ENCODE assay signal across 8 cellular contexts in the genomic region with DNA sequence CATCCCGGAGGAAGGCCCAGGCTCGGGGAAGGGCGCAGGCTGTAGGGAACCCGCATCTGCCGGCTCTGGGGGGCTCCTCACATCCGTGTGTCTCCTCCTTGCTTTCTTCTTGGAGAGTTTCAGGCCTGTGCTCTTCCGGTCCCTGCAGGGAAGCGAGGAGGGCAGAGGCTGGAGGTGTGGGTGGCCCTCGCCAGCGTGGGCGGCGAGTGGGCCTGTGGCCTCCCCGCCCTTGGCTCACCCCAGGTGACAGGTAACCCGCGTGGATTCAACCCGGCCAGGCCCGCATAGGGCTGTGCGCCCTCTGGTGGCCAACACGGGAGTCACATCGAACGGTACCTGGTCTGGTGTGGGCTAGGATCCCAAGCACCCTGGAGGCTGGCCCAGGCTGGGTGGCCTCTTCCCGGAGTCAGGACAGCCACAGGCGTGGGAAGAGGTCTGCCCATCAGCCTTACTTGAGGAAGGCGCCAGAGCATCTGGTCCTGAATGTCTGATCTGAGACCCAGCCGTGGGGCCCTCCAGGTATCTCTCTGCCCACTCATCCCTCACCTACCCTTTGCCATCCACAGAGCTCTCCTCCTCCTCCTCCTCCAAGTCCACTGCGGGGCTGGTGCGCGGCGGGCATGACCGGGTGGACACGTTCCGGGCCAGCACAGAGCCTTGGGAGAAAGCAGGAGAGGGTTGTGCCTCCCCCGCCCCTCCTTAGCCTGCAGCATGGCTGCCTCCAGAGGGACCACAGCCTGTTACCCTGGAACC. TPM values are rescaled to one million over a fixed set of nuclear protein-coding genes. Genes with fewer than 3 reads are reported as not detected.
A peak's percentile ranks its signal among the peaks of the same experiment; 100 is the strongest.
DNase-seq lines count a peak whose midpoint lies in the region; ATAC-seq, FAIRE-seq and TF ChIP-seq lines count a peak whose summit lies in the region.

No MANE protein-coding gene starts in this region.

- no peaks in the 10 kb centered on the region for H3K79me2 ChIP-seq in HepG2 (ENCODE audit: insufficient read depth, low read length)

- intact Hi-C loops in HepG2 (cut with micrococcal nuclease; ENCODE audit: unreplicated experiment), result loop anchor here (1.0 kb wide), 1 partner anchor 30 kb away; no protein-coding TSS in a partner anchor

- TF ChIP-seq EP300 in HepG2 (IDR thresholded peaks at IDR 0.05; ENCODE audit: low read depth in 2 of 2, low read length in 2 of 2), result no peak
- no peak for TF ChIP-seq EP300 in HepG2 (CRISPR knock-in tag; IDR thresholded peaks at IDR 0.05; ENCODE audit: borderline replicate concordance)

- TF ChIP-seq CTCF in LNCAP (IDR thresholded peaks at IDR 0.05) (peak; percentile 99), HepG2 (CRISPR knock-in tag; IDR thresholded peaks at IDR 0.05) (peak; percentile 94)

- no TSS peak for BruUV-seq in HepG2 (replicated peaks; lab: Mats Ljungman, UMichigan)

- H3K36me3 ChIP-seq in HepG2 (replicated peaks in 1 of 2; ENCODE audit: control insufficient read depth in 1 of 2, insufficient read depth in 2 of 2, low read length in 2 of 2), result no peaks in the 10 kb centered on the region

- no peak for TF ChIP-seq POLR2A in HepG2 (IDR thresholded peaks at IDR 0.05; ENCODE audit: insufficient read depth in 1 of 2, low read depth in 2 of 2, low read length in 2 of 2)

- H4K20me1 ChIP-seq in HepG2 (ENCODE audit: insufficient read depth, low read length), result no peaks in the 10 kb centered on the region

- DNase-seq in NCI-H187 (lab: John Stamatoyannopoulos, UW), result peak; percentile 15 to 46
- no peak for DNase-seq in NCI-H187 treated with DMSO at 0.1 percent for 48 hours (lab: John Stamatoyannopoulos, UW)
- peak in 41 of 61 donors; percentile 2 to 55 (median 23) for DNase-seq in caudate nucleus (lab: John Stamatoyannopoulos, UW)
- no peak for DNase-seq in HepG2 (ENCODE audit: low spot score)
- peak; percentile 65 for DNase-seq in stimulated activated CD8-positive, alpha-beta memory T cell treated with anti-CD3 and anti-CD28 coated beads, Interleukin-12 subunit alpha, Interleukin-12 subunit beta, amount 100 ng/mL, for 4 hours (ENCODE audit: low read depth)

- peaks cover 24% of the 10 kb centered on the region for H3K4me1 ChIP-seq in HepG2 (ENCODE audit: insufficient read depth, low read length)

- no peaks in the 10 kb centered on the region for H3K9me3 ChIP-seq in HepG2 (ENCODE audit: low read length)

- ATAC-seq in activated CD4-positive, CD25-positive, alpha-beta regulatory T cell treated with anti-CD3 and anti-CD28 coated beads, Interleukin-2, amount 50 U/mL, for 24 hours, result peak; percentile 91 to 97
- peak; percentile 88 for ATAC-seq in HepG2
- no peak for ATAC-seq in HG03460 (IDR thresholded peaks at IDR 0.05; ENCODE audit: unreplicated experiment)

- H3K4me3 ChIP-seq in HepG2 (replicated peaks in 1 of 3; ENCODE audit: insufficient read depth in 1 of 3, low read depth in 2 of 3, low read length in 3 of 3), result peak overlapping the region in 1 of 3 experiments; percentile 34; a peak in 1 of 6 replicates

- POLR2A ChIA-PET in HepG2 (lab: Yijun Ruan, JAX), result no interaction called here

- in situ Hi-C loops in HepG2 (cut with HindIII; ENCODE audit: extremely low pct_ligation_motif_present, low pct_unique_long_range_greater_than_20kb), result loop anchor here (25.0 kb wide), 1 partner anchor 737 kb away; no protein-coding TSS in a partner anchor

- no peak overlapping the region for H3K9ac ChIP-seq in HepG2 (ENCODE audit: insufficient read depth, low read depth, low read length)

- no peak overlapping the region for H2AFZ ChIP-seq in HepG2 (ENCODE audit: low read length)

- H3K27me3 ChIP-seq in HepG2 (ENCODE audit: control insufficient read depth in 1 of 2, insufficient read depth in 2 of 2, low read length in 2 of 2), result no peaks in the 10 kb centered on the region

- H3K27ac ChIP-seq in caudate nucleus (ENCODE audit: low read depth, low read length) (no peak overlapping the region), HepG2 (ENCODE audit: extremely low read length, insufficient read depth, low read length) (no peak overlapping the region)

- FAIRE-seq in HepG2 (lab: Jason Lieb, UNC), result no peak

- TF ChIP-seq RAD21 in HepG2 (CRISPR knock-in tag; IDR thresholded peaks at IDR 0.05), result peak; percentile 70

- peak overlapping the region; percentile 59 for H3K4me2 ChIP-seq in HepG2 (ENCODE audit: low read depth, low read length)

- CTCF ChIA-PET in HepG2 (lab: Yijun Ruan, JAX; ENCODE audit: low intra/inter-chr PET ratio, low total read pairs), result interaction anchor here (1.1 to 1.2 kb wide), 2 partner anchors 11 to 31 kb away, joined by 4 read pairs; no protein-coding TSS in a partner anchor

- 20% methylated on average over 6 of the region's 33 CpGs for WGBS in HepG2 (ENCODE audit: low lambda C conversion rate)

RNA-seq across cellular contexts. Expression of a gene that starts 9.6 kb away (rescaled TPM):
- 0.55 and 1.5 TPM in 2 replicates for total RNA-seq in HepG2 (2016; rRNA removed; fragmentation: Illumina TruSeq; extraction: Trizol)
- total RNA-seq in HepG2 (2016; cell fraction: cytosol; rRNA removed; fragmentation: Illumina TruSeq; extraction: Trizol; ENCODE audit: low read depth), result 0.40 and 0.44 TPM in 2 replicates
- total RNA-seq in HepG2 (2016; cell fraction: insoluble cytoplasmic fraction; rRNA removed; fragmentation: Illumina TruSeq; extraction: Trizol), result 0.13 and 0.97 TPM in 2 replicates
- total RNA-seq in HepG2 (2016; cell fraction: membrane; rRNA removed; fragmentation: Illumina TruSeq; extraction: Trizol), result 0.34 and 0.37 TPM in 2 replicates
- 1.5 and 1.6 TPM in 2 replicates for total RNA-seq in HepG2 (2016; cell fraction: nucleus; rRNA removed; fragmentation: Illumina TruSeq; extraction: Trizol)
- polyA plus RNA-seq in HepG2 (2011; rRNA removed), result 1.4 and 1.6 TPM in 2 replicates
- 0.47 and 0.64 TPM in 2 replicates for polyA plus RNA-seq in HepG2 (2011; cell fraction: cytosol; rRNA removed)
- polyA plus RNA-seq in HepG2 (2011; cell fraction: nucleus; rRNA removed), result 18.5 and 21.8 TPM in 2 replicates
- polyA plus RNA-seq in HepG2 (2012), result 3.9 and 4.6 TPM in 2 replicates
- 0.43 TPM in 1 of 2 replicates, not detected in the other for polyA plus RNA-seq in HepG2 (2016; cell fraction: cytosol; fragmentation: Illumina TruSeq; extraction: Trizol; ENCODE audit: low read depth)
- 0.17 and 0.44 TPM in 2 replicates for polyA plus RNA-seq in HepG2 (2016; cell fraction: insoluble cytoplasmic fraction; fragmentation: Illumina TruSeq; extraction: Trizol; ENCODE audit: low read depth)
- polyA plus RNA-seq in HepG2 (2016; cell fraction: membrane; fragmentation: Illumina TruSeq; extraction: Trizol; ENCODE audit: low read depth), result 0.17 TPM in 1 of 2 replicates, not detected in the other
- polyA plus RNA-seq in HepG2 (2016; cell fraction: nucleus; fragmentation: Illumina TruSeq; extraction: Trizol; ENCODE audit: insufficient read depth, low read depth), result 5.2 and 7.0 TPM in 2 replicates
- polyA minus RNA-seq in HepG2 (2011; rRNA and poly(A)+ RNA removed; ENCODE audit: low replicate concordance), result 0.68 and 1.8 TPM in 2 replicates
- not detected in 2 replicates for polyA minus RNA-seq in HepG2 (2011; cell fraction: cytosol; rRNA and poly(A)+ RNA removed)
- polyA minus RNA-seq in HepG2 (2011; cell fraction: nucleus; rRNA and poly(A)+ RNA removed), result 1.3 and 1.9 TPM in 2 replicates

RNA-seq across cellular contexts. Expression of a gene that starts 15.9 kb away (rescaled TPM):
- total RNA-seq in HepG2 (2016; rRNA removed; fragmentation: Illumina TruSeq; extraction: Trizol), result 1.9 and 3.5 TPM in 2 replicates
- 0.51 and 0.62 TPM in 2 replicates for total RNA-seq in HepG2 (2016; cell fraction: cytosol; rRNA removed; fragmentation: Illumina TruSeq; extraction: Trizol; ENCODE audit: low read depth)
- total RNA-seq in HepG2 (2016; cell fraction: insoluble cytoplasmic fraction; rRNA removed; fragmentation: Illumina TruSeq; extraction: Trizol), result 1.4 and 3.4 TPM in 2 replicates
- 0.99 and 1.2 TPM in 2 replicates for total RNA-seq in HepG2 (2016; cell fraction: membrane; rRNA removed; fragmentation: Illumina TruSeq; extraction: Trizol)
- total RNA-seq in HepG2 (2016; cell fraction: nucleus; rRNA removed; fragmentation: Illumina TruSeq; extraction: Trizol), result 3.3 and 4.4 TPM in 2 replicates
- polyA plus RNA-seq in HepG2 (2011; rRNA removed), result 1.9 and 2.6 TPM in 2 replicates
- 1.1 and 1.7 TPM in 2 replicates for polyA plus RNA-seq in HepG2 (2011; cell fraction: cytosol; rRNA removed)
- 17.2 and 22.8 TPM in 2 replicates for polyA plus RNA-seq in HepG2 (2011; cell fraction: nucleus; rRNA removed)
- polyA plus RNA-seq in HepG2 (2012), result 1.4 and 1.5 TPM in 2 replicates
- polyA plus RNA-seq in HepG2 (2016; cell fraction: cytosol; fragmentation: Illumina TruSeq; extraction: Trizol; ENCODE audit: low read depth), result 0.23 and 0.25 TPM in 2 replicates
- 1.9 and 2.0 TPM in 2 replicates for polyA plus RNA-seq in HepG2 (2016; cell fraction: insoluble cytoplasmic fraction; fragmentation: Illumina TruSeq; extraction: Trizol; ENCODE audit: low read depth)
- polyA plus RNA-seq in HepG2 (2016; cell fraction: membrane; fragmentation: Illumina TruSeq; extraction: Trizol; ENCODE audit: low read depth), result 0.45 and 0.71 TPM in 2 replicates
- 9.3 and 11.3 TPM in 2 replicates for polyA plus RNA-seq in HepG2 (2016; cell fraction: nucleus; fragmentation: Illumina TruSeq; extraction: Trizol; ENCODE audit: insufficient read depth, low read depth)
- polyA minus RNA-seq in HepG2 (2011; rRNA and poly(A)+ RNA removed; ENCODE audit: low replicate concordance), result 1.9 and 3.8 TPM in 2 replicates
- polyA minus RNA-seq in HepG2 (2011; cell fraction: cytosol; rRNA and poly(A)+ RNA removed), result 1.4 TPM in 2 replicates
- 2.6 and 3.0 TPM in 2 replicates for polyA minus RNA-seq in HepG2 (2011; cell fraction: nucleus; rRNA and poly(A)+ RNA removed)

RNA-seq across cellular contexts. Expression of a gene that starts 51.0 kb away (rescaled TPM):
- total RNA-seq in HepG2 (2016; rRNA removed; fragmentation: Illumina TruSeq; extraction: Trizol), result 38.5 and 48.6 TPM in 2 replicates
- total RNA-seq in HepG2 (2016; cell fraction: cytosol; rRNA removed; fragmentation: Illumina TruSeq; extraction: Trizol; ENCODE audit: low read depth), result 15.9 and 20.3 TPM in 2 replicates
- 39.4 and 50.9 TPM in 2 replicates for total RNA-seq in HepG2 (2016; cell fraction: insoluble cytoplasmic fraction; rRNA removed; fragmentation: Illumina TruSeq; extraction: Trizol)
- total RNA-seq in HepG2 (2016; cell fraction: membrane; rRNA removed; fragmentation: Illumina TruSeq; extraction: Trizol), result 30.5 and 39.8 TPM in 2 replicates
- 25.3 and 27.5 TPM in 2 replicates for total RNA-seq in HepG2 (2016; cell fraction: nucleus; rRNA removed; fragmentation: Illumina TruSeq; extraction: Trizol)
- 54.2 and 70.4 TPM in 2 replicates for polyA plus RNA-seq in HepG2 (2011; rRNA removed)
- polyA plus RNA-seq in HepG2 (2011; cell fraction: cytosol; rRNA removed), result 65.1 and 100 TPM in 2 replicates
- polyA plus RNA-seq in HepG2 (2011; cell fraction: nucleus; rRNA removed), result 169 and 184 TPM in 2 replicates
- polyA plus RNA-seq in HepG2 (2012), result 112 and 113 TPM in 2 replicates
- 30.4 and 34.2 TPM in 2 replicates for polyA plus RNA-seq in HepG2 (2016; cell fraction: cytosol; fragmentation: Illumina TruSeq; extraction: Trizol; ENCODE audit: low read depth)
- polyA plus RNA-seq in HepG2 (2016; cell fraction: insoluble cytoplasmic fraction; fragmentation: Illumina TruSeq; extraction: Trizol; ENCODE audit: low read depth), result 72.8 and 91.0 TPM in 2 replicates
- polyA plus RNA-seq in HepG2 (2016; cell fraction: membrane; fragmentation: Illumina TruSeq; extraction: Trizol; ENCODE audit: low read depth), result 46.8 and 50.8 TPM in 2 replicates
- polyA plus RNA-seq in HepG2 (2016; cell fraction: nucleus; fragmentation: Illumina TruSeq; extraction: Trizol; ENCODE audit: insufficient read depth, low read depth), result 64.4 and 66.2 TPM in 2 replicates
- polyA minus RNA-seq in HepG2 (2011; rRNA and poly(A)+ RNA removed; ENCODE audit: low replicate concordance), result 1.7 and 92.7 TPM in 2 replicates
- polyA minus RNA-seq in HepG2 (2011; cell fraction: cytosol; rRNA and poly(A)+ RNA removed), result 102 and 107 TPM in 2 replicates
- 35.1 and 39.9 TPM in 2 replicates for polyA minus RNA-seq in HepG2 (2011; cell fraction: nucleus; rRNA and poly(A)+ RNA removed)

RNA-seq across cellular contexts. Expression of a gene that starts 55.8 kb away (rescaled TPM):
- total RNA-seq in HepG2 (2016; rRNA removed; fragmentation: Illumina TruSeq; extraction: Trizol), result 0.10 and 0.11 TPM in 2 replicates
- 0.30 TPM in 1 of 2 replicates, not detected in the other for total RNA-seq in HepG2 (2016; cell fraction: cytosol; rRNA removed; fragmentation: Illumina TruSeq; extraction: Trizol; ENCODE audit: low read depth)
- total RNA-seq in HepG2 (2016; cell fraction: insoluble cytoplasmic fraction; rRNA removed; fragmentation: Illumina TruSeq; extraction: Trizol), result 0.11 and 0.13 TPM in 2 replicates
- 0.07 and 0.28 TPM in 2 replicates for total RNA-seq in HepG2 (2016; cell fraction: membrane; rRNA removed; fragmentation: Illumina TruSeq; extraction: Trizol)
- 0.12 TPM in 1 of 2 replicates, not detected in the other for total RNA-seq in HepG2 (2016; cell fraction: nucleus; rRNA removed; fragmentation: Illumina TruSeq; extraction: Trizol)
- 0.13 and 0.17 TPM in 2 replicates for polyA plus RNA-seq in HepG2 (2011; rRNA removed)
- polyA plus RNA-seq in HepG2 (2011; cell fraction: cytosol; rRNA removed), result 0.09 and 0.15 TPM in 2 replicates
- 0.06 and 0.10 TPM in 2 replicates for polyA plus RNA-seq in HepG2 (2011; cell fraction: nucleus; rRNA removed)
- not detected in 2 replicates for polyA plus RNA-seq in HepG2 (2012)
- polyA plus RNA-seq in HepG2 (2016; cell fraction: cytosol; fragmentation: Illumina TruSeq; extraction: Trizol; ENCODE audit: low read depth), result not detected in 2 replicates
- 0.05 TPM in 1 of 2 replicates, not detected in the other for polyA plus RNA-seq in HepG2 (2016; cell fraction: insoluble cytoplasmic fraction; fragmentation: Illumina TruSeq; extraction: Trizol; ENCODE audit: low read depth)
- 0.03 TPM in 1 of 2 replicates, not detected in the other for polyA plus RNA-seq in HepG2 (2016; cell fraction: membrane; fragmentation: Illumina TruSeq; extraction: Trizol; ENCODE audit: low read depth)
- 0.11 and 0.14 TPM in 2 replicates for polyA plus RNA-seq in HepG2 (2016; cell fraction: nucleus; fragmentation: Illumina TruSeq; extraction: Trizol; ENCODE audit: insufficient read depth, low read depth)
- polyA minus RNA-seq in HepG2 (2011; rRNA and poly(A)+ RNA removed; ENCODE audit: low replicate concordance), result 0.02 and 1.8 TPM in 2 replicates
- not detected in 2 replicates for polyA minus RNA-seq in HepG2 (2011; cell fraction: cytosol; rRNA and poly(A)+ RNA removed)
- polyA minus RNA-seq in HepG2 (2011; cell fraction: nucleus; rRNA and poly(A)+ RNA removed), result 0.25 TPM in 1 of 2 replicates, not detected in the other

Comparison
In these comparisons a context has a peak if more than half of its experiments do, and no peak if none do; other contexts are left out.
1. DNase-seq: peak in NCI-H187 (2 of 2), caudate nucleus (41 of 61) and stimulated activated CD8-positive, alpha-beta memory T cell treated with anti-CD3 and anti-CD28 coated beads, Interleukin-12 subunit alpha, Interleukin-12 subunit beta, amount 100 ng/mL, for 4 hours (single experiment); none in NCI-H187 treated with DMSO at 0.1 percent for 48 hours (single experiment) and HepG2 (single experiment).